16 cellular contexts compared by ENCODE assay signal in genomic region chr9:131020388-131020787, GRCh38. TPM values are rescaled to one million over a fixed set of nuclear protein-coding genes. Genes with fewer than 3 reads are reported as not detected.
DNase-seq lines count a peak whose midpoint lies in the region; TF ChIP-seq lines count a peak whose summit lies in the region.
"Had no signal": no experiment of that assay in that cellular context is flagged by ENCODE, and none has a peak within 500 bp of the region (broad histone marks: within the 10 kb centered on the region; RNA-seq: fewer than 3 reads in every experiment).

No MANE protein-coding gene starts in this region.

- DNase-seq in GM23248: peak; percentile 90
- peak; percentile 77 for DNase-seq in brain microvascular endothelial cell
- DNase-seq in iPS-NIHi11 (ENCODE audit: low spot score): peak; percentile 8
- no peak for DNase-seq in testis
- no peak for DNase-seq in NCI-H1092 (lab: John Stamatoyannopoulos, UW)
- no peak for DNase-seq in SKM-1 (lab: John Stamatoyannopoulos, UW; ENCODE audit: unreplicated experiment)
- no peak for DNase-seq in activated effector memory CD4-positive, alpha-beta T cell treated with Interleukin-2 at 50 U/mL for 16 hours
- DNase-seq in NCI-H2081 treated with DMSO at 0.1 percent for 48 hours (lab: John Stamatoyannopoulos, UW): no peak
- DNase-seq: activated CD8-positive, alpha-beta memory T cell treated with anti-CD3 and anti-CD28 coated beads, Interleukin-2, amount 50 U/mL, for 4 hours; activated naive CD8-positive, alpha-beta T cell treated with anti-CD3 and anti-CD28 coated beads, Interleukin-2, amount 50 U/mL, for 24 hours; effector CD8-positive, alpha-beta T cell; stimulated activated CD4-positive, alpha-beta T cell treated with anti-CD3 and anti-CD28 coated beads, Interleukin-1b, Interleukin-23, amount 100 ng/mL, for 48 hours had no signal

- H3K4me3 ChIP-seq in GM23248 (no peak overlapping the region), brain microvascular endothelial cell (ENCODE audit: low read depth, low read length) (no peak overlapping the region), testis (no peak overlapping the region)

- H3K9me3 ChIP-seq in GM23248 (ENCODE audit: low read depth) (no peaks in the 10 kb centered on the region), testis (no peaks in the 10 kb centered on the region)
- H3K9me3 ChIP-seq: SK-N-SH had no signal

- H3K9ac ChIP-seq in GM23248: no peak overlapping the region
- H3K9ac ChIP-seq: parathyroid adenoma, SK-N-SH had no signal

- H3K27ac ChIP-seq in GM23248 (peak overlapping the region; percentile 44), brain microvascular endothelial cell (peak overlapping the region; percentile 7), testis (peak overlapping the region; percentile 16 to 72)
- H3K27ac ChIP-seq: C4-2B, parathyroid adenoma, VCaP had no signal

- in situ Hi-C loops in GM23248 (cut with MboI): no loop called here
- in situ Hi-C loops in brain microvascular endothelial cell (cut with HindIII; ENCODE audit: low pct_ligation_motif_present, low sequenced_read_pairs): no loop called here

- no peaks in the 10 kb centered on the region for H3K9me2 ChIP-seq in GM23248 (ENCODE audit: insufficient read depth)
- H3K9me2 ChIP-seq: SK-N-SH had no signal

- 0 to 2% methylated on average over 2 of the region's 2 CpGs for WGBS in GM23248 (ENCODE audit: low coverage in 1 of 2, low lambda C conversion rate in 2 of 2, missing lambda C conversion rate in 2 of 2), 2 experiments
- WGBS in testis, 2 donors: 67 to 79% methylated on average over 2 of the region's 2 CpGs

- H4K20me1 ChIP-seq in GM23248 (ENCODE audit: insufficient read depth): no peaks in the 10 kb centered on the region

- H3F3A ChIP-seq in GM23248 (ENCODE audit: insufficient read depth): peaks cover 22% of the 10 kb centered on the region

- no peak overlapping the region; the same call in 1 of the 2 replicates for H2AFZ ChIP-seq in GM23248
- H2AFZ ChIP-seq: parathyroid adenoma had no signal

- H3K4me1 ChIP-seq in GM23248 (ENCODE audit: insufficient read depth): no peaks in the 10 kb centered on the region
- H3K4me1 ChIP-seq in testis: peaks cover 13% of the 10 kb centered on the region
- H3K4me1 ChIP-seq: parathyroid adenoma had no signal

- TF ChIP-seq CTCF in brain microvascular endothelial cell (IDR thresholded peaks at IDR 0.05; ENCODE audit: low read depth, low read length, missing control alignments) (no peak), testis (IDR thresholded peaks at IDR 0.05) (no peak)

- H3K4me2 ChIP-seq in GM23248 (ENCODE audit: unreplicated experiment): no peak overlapping the region
- H3K4me2 ChIP-seq: SK-N-SH had no signal

- intact Hi-C loops in testis (cut with DNase I; ENCODE audit: low total_unique reads): no loop called here

- no peak for TF ChIP-seq POLR2A in testis (IDR thresholded peaks at IDR 0.05)

- no peaks in the 10 kb centered on the region for H3K79me2 ChIP-seq in GM23248 (ENCODE audit: insufficient read depth)
- H3K79me2 ChIP-seq: parathyroid adenoma had no signal

- no peaks in the 10 kb centered on the region for H3K36me3 ChIP-seq in GM23248 (ENCODE audit: low read depth)
- no peaks in the 10 kb centered on the region for H3K36me3 ChIP-seq in brain microvascular endothelial cell (replicated peaks)
- H3K36me3 ChIP-seq in testis (ENCODE audit: low read depth, missing control alignments): no peaks in the 10 kb centered on the region

- H3K27me3 ChIP-seq in GM23248 (replicated peaks; ENCODE audit: insufficient read depth) (peaks cover 24% of the 10 kb centered on the region), brain microvascular endothelial cell (replicated peaks) (peaks cover 59% of the 10 kb centered on the region), testis (no peaks in the 10 kb centered on the region)

RNA-seq across cellular contexts. Expression of gene LAMC3, which starts 11.4 kb away (rescaled TPM):
- not detected in 2 replicates for total RNA-seq in GM23248 (2014; rRNA removed; shearing (Covaris generic))
- not detected in 2 replicates for polyA plus RNA-seq in GM23248 (2016; fragmentation: Nextera tagmentation; extraction: Ambion mirVana)
- total RNA-seq in testis: 100 to 1,000 TPM in 1 of 2 donors, 10 to 100 TPM in 1; 86.3 to 136 TPM
- polyA plus RNA-seq in testis (ENCODE audit: insufficient read depth, low read depth, low replicate concordance): 35.9 TPM

Comparison
In these comparisons a context has a peak if more than half of its experiments do, and no peak if none do; other contexts are left out.
1. DNase-seq: peak in GM23248 (single experiment), brain microvascular endothelial cell (single experiment) and iPS-NIHi11 (single experiment); none in testis (single experiment), NCI-H1092 (single experiment), SKM-1 (single experiment), activated effector memory CD4-positive, alpha-beta T cell treated with Interleukin-2 at 50 U/mL for 16 hours (single experiment) and NCI-H2081 treated with DMSO at 0.1 percent for 48 hours (single experiment).
2. RNA of gene LAMC3, which starts 11.4 kb away (total RNA-seq): 86.3 to 136 TPM in testis; not detected in GM23248; every median in the first group is over 10 times any median in the second.
3. Peak in every context shown above with its lines, with median percentiles within 50 percentile points of each other: H3K27ac ChIP-seq.